ENCODE assay signal across 1 cellular context in the genomic region with DNA sequence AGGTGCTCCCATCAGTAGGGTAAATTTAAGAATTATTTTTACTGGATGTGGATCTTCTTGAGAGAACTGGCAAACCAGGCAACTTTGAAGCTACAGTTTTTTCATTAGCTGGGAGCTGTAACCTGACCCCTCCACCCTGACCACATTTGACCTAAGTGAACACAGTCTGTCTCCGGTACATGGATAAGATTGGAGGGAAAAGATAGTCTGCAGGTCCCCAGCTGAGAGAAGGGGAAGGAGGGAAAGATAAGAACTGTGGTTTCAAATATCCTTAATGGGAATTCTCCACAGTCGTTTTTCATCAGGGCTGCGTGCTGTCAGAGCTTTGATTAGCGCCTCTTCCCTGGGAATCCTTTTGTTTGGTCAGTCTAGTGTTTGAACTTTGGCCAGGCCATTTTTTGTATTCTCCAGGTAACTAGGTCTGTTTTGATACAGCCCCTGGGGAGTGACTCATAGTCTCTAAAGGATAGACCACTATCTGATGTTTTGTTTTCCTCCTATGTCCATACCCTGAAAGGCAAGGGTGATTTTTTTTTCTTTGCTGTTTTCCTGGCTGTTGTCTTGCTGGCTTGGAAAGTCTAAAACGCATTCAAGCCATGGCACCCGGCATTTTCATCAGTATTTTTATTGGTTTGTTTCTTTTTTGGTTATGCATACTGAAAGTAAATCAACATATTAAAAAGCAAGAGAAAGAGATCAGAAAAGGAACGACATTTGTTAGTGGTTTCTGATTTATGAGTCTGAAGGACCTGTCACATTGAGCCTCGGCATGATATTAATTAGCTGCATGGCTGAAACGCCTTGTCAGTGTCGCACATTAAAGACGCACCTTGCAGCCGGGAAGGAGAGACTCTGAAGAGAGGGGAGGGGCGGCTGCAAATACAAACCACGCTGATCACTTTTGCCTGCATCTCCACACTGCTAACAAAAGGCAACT.
TF ChIP-seq lines count a peak whose summit lies in the region.

No MANE protein-coding gene starts in this region.

TF ChIP-seq in HepG2, 621 proteins besides CTCF, POLR2A, EP300 and RAD21 (continued from another document and continues in another):
- TF ChIP-seq DMTF1 (CRISPR knock-in tag; IDR thresholded peaks at IDR 0.05) (0 out of 2 replicates have a peak, but pooled peaks have one; percentile 12), ZNF34 (CRISPR knock-in tag; IDR thresholded peaks at IDR 0.05; ENCODE audit: borderline replicate concordance) (0 out of 2 replicates have a peak, but pooled peaks have one; percentile 24), KLF6 (CRISPR knock-in tag; IDR thresholded peaks at IDR 0.05) (peak; percentile 84), ZNF205 (CRISPR knock-in tag; IDR thresholded peaks at IDR 0.05) (peak; percentile 45; the same call in 1 of the 2 replicates), MEIS2 (CRISPR knock-in tag; IDR thresholded peaks at IDR 0.05) (peak; percentile 100), HMGXB3 (CRISPR knock-in tag; IDR thresholded peaks at IDR 0.05; ENCODE audit: borderline replicate concordance) (peak; percentile 69; the same call in 1 of the 2 replicates), EHMT2 (IDR thresholded peaks at IDR 0.05; ENCODE audit: borderline replicate concordance, low read depth, low read length) (peak; percentile 84), KLF16 (CRISPR knock-in tag; IDR thresholded peaks at IDR 0.05) (0 out of 4 replicates have a peak, but pooled peaks of 1 of the 2 experiments have one; percentile 19), RNF219 (CRISPR knock-in tag; IDR thresholded peaks at IDR 0.05) (peak; percentile 96; the same call in 1 of the 2 replicates), ZFP36L2 (CRISPR knock-in tag; IDR thresholded peaks at IDR 0.05) (no peak), JUN (CRISPR knock-in tag; IDR thresholded peaks at IDR 0.05) (peak; percentile 91), CBX5 (CRISPR knock-in tag; IDR thresholded peaks at IDR 0.05; ENCODE audit: borderline replicate concordance) (peak; percentile 73; the same call in 1 of the 2 replicates), HNF4A (CRISPR knock-in tag; IDR thresholded peaks at IDR 0.05) (peak; percentile 94), NR2C2 (CRISPR knock-in tag; IDR thresholded peaks at IDR 0.05; ENCODE audit: borderline replicate concordance) (peak; percentile 22; the same call in 1 of the 2 replicates), ZNF644 (CRISPR knock-in tag; IDR thresholded peaks at IDR 0.05; ENCODE audit: low read depth) (peak; percentile 70), PHF8 (CRISPR knock-in tag; IDR thresholded peaks at IDR 0.05) (peak; percentile 30; the same call in 1 of the 2 replicates), REST (IDR thresholded peaks at IDR 0.05; ENCODE audit: borderline replicate concordance in 1 of 2, low read depth in 1 of 2, low read length in 2 of 2) (peak in 1 of 2 experiments; percentile 82; a peak in 2 of 4 replicates)
- TF ChIP-seq, protein P1, sequence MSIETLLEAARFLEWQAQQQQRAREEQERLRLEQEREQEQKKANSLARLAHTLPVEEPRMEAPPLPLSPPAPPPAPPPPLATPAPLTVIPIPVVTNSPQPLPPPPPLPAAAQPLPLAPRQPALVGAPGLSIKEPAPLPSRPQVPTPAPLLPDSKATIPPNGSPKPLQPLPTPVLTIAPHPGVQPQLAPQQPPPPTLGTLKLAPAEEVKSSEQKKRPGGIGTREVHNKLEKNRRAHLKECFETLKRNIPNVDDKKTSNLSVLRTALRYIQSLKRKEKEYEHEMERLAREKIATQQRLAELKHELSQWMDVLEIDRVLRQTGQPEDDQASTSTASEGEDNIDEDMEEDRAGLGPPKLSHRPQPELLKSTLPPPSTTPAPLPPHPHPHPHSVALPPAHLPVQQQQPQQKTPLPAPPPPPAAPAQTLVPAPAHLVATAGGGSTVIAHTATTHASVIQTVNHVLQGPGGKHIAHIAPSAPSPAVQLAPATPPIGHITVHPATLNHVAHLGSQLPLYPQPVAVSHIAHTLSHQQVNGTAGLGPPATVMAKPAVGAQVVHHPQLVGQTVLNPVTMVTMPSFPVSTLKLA (IDR thresholded peaks at IDR 0.05) = no peak
- TF ChIP-seq, protein P2, sequence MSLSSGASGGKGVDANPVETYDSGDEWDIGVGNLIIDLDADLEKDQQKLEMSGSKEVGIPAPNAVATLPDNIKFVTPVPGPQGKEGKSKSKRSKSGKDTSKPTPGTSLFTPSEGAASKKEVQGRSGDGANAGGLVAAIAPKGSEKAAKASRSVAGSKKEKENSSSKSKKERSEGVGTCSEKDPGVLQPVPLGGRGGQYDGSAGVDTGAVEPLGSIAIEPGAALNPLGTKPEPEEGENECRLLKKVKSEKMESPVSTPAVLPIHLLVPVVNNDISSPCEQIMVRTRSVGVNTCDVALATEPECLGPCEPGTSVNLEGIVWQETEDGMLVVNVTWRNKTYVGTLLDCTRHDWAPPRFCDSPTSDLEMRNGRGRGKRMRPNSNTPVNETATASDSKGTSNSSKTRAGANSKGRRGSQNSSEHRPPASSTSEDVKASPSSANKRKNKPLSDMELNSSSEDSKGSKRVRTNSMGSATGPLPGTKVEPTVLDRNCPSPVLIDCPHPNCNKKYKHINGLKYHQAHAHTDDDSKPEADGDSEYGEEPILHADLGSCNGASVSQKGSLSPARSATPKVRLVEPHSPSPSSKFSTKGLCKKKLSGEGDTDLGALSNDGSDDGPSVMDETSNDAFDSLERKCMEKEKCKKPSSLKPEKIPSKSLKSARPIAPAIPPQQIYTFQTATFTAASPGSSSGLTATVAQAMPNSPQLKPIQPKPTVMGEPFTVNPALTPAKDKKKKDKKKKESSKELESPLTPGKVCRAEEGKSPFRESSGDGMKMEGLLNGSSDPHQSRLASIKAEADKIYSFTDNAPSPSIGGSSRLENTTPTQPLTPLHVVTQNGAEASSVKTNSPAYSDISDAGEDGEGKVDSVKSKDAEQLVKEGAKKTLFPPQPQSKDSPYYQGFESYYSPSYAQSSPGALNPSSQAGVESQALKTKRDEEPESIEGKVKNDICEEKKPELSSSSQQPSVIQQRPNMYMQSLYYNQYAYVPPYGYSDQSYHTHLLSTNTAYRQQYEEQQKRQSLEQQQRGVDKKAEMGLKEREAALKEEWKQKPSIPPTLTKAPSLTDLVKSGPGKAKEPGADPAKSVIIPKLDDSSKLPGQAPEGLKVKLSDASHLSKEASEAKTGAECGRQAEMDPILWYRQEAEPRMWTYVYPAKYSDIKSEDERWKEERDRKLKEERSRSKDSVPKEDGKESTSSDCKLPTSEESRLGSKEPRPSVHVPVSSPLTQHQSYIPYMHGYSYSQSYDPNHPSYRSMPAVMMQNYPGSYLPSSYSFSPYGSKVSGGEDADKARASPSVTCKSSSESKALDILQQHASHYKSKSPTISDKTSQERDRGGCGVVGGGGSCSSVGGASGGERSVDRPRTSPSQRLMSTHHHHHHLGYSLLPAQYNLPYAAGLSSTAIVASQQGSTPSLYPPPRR (CRISPR knock-in tag; IDR thresholded peaks at IDR 0.05; ENCODE audit: borderline replicate concordance) = peak; percentile 89
- TF ChIP-seq, protein P3, sequence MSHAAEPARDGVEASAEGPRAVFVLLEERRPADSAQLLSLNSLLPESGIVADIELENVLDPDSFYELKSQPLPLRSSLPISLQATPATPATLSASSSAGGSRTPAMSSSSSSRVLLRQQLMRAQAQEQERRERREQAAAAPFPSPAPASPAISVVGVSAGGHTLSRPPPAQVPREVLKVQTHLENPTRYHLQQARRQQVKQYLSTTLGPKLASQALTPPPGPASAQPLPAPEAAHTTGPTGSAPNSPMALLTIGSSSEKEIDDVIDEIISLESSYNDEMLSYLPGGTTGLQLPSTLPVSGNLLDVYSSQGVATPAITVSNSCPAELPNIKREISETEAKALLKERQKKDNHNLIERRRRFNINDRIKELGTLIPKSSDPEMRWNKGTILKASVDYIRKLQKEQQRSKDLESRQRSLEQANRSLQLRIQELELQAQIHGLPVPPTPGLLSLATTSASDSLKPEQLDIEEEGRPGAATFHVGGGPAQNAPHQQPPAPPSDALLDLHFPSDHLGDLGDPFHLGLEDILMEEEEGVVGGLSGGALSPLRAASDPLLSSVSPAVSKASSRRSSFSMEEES (CRISPR knock-in tag; IDR thresholded peaks at IDR 0.05) = peak; percentile 82
- TF ChIP-seq, protein P4, sequence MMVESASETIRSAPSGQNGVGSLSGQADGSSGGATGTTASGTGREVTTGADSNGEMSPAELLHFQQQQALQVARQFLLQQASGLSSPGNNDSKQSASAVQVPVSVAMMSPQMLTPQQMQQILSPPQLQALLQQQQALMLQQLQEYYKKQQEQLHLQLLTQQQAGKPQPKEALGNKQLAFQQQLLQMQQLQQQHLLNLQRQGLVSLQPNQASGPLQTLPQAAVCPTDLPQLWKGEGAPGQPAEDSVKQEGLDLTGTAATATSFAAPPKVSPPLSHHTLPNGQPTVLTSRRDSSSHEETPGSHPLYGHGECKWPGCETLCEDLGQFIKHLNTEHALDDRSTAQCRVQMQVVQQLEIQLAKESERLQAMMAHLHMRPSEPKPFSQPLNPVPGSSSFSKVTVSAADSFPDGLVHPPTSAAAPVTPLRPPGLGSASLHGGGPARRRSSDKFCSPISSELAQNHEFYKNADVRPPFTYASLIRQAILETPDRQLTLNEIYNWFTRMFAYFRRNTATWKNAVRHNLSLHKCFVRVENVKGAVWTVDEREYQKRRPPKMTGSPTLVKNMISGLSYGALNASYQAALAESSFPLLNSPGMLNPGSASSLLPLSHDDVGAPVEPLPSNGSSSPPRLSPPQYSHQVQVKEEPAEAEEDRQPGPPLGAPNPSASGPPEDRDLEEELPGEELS (CRISPR knock-in tag; IDR thresholded peaks at IDR 0.05) = peak; percentile 94
